Comparison of ENCODE assay signal across 29 cellular contexts in the genomic region with DNA sequence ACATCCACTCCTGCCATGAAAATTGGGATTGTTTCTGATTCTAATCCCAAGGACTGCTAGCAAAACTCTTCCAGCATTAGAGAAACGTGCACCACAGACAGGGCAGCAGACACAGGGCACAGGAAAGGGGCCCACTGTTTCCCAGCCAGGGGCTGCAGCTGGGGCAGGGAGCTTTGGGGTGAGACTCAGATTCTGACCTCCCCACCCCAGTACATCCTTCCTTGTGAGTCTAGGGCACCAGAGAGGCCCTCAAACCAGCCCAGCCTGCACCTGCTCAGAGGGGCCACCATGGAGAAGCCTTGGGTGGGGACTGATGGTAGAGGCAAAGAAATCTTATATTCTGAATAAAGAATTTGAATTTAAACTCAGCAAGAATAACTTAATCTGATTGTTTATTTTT.
"Had no signal": no experiment of that assay in that cellular context is flagged by ENCODE, and none has a peak within 500 bp of the region (broad histone marks: within the 10 kb centered on the region; RNA-seq: fewer than 3 reads in every experiment).

No MANE protein-coding gene starts in this region.

- H3K27me3 ChIP-seq: left lung, pancreas, stomach, testis, thyroid gland, transverse colon, upper lobe of left lung, vagina had no signal

- H3K9me3 ChIP-seq: pancreas, prostate gland, testis, thyroid gland, vagina had no signal

- DNase-seq: immature natural killer cell; kidney; left colon; left lung; lower lobe of right lung; mammary epithelial cell; mesenchymal stem cell; naive B cell; natural killer cell; nephron progenitor cell; pancreas; posterior cingulate gyrus; retina; right cardiac atrium; stimulated activated CD4-positive, alpha-beta T cell treated with anti-CD3 and anti-CD28 coated beads, Interleukin-12 subunit alpha, Interleukin-12 subunit beta, amount 100 ng/mL, for 4 hours; stimulated activated CD4-positive, alpha-beta T cell treated with anti-CD3 and anti-CD28 coated beads, Interleukin-15, amount 100 ng/mL, for 24 hours; stimulated activated CD4-positive, alpha-beta T cell treated with anti-CD3 and anti-CD28 coated beads, Interleukin-2, amount 100 ng/mL, for 24 hours; stimulated activated CD4-positive, alpha-beta T cell treated with anti-CD3 and anti-CD28 coated beads, Interleukin-4, amount 100 ng/mL, for 1 hour; stimulated activated naive B cell treated with anti-CD40 and anti-IgM and Interleukin-4, amounts not matched to agents 10 μg/mL and 1 μg/mL and 100 μg/mL, for 72 hours; stimulated activated naive CD8-positive, alpha-beta T cell treated with anti-CD3 and anti-CD28 coated beads, Interleukin-15, Interleukin-2, amounts not matched to agents 100 U/mL and 50 U/mL, for 24 hours; stomach; testis; thyroid gland; transverse colon; upper lobe of left lung had no signal

- H3K4me3 ChIP-seq: left lung, lower lobe of right lung, pancreas, prostate gland, skin epidermis, stomach, testis, thyroid gland, transverse colon, upper lobe of left lung, vagina had no signal

- ATAC-seq: left colon; left lung; natural killer cell; pancreas; sciatic nerve; stimulated activated naive CD8-positive, alpha-beta T cell treated with anti-CD3 and anti-CD28 coated beads, Interleukin-15, Interleukin-2, amounts not matched to agents 100 U/mL and 50 U/mL, for 24 hours had no signal

- H3K4me1 ChIP-seq: left lung, lower lobe of right lung, pancreas, prostate gland, stomach, testis, thyroid gland, transverse colon, upper lobe of left lung, vagina had no signal

- H3K36me3 ChIP-seq: left lung, lower lobe of right lung, pancreas, prostate gland, stomach, thyroid gland, transverse colon, upper lobe of left lung, vagina had no signal

- H3K27ac ChIP-seq: left lung, lower lobe of right lung, pancreas, prostate gland, skin epidermis, stomach, testis, thyroid gland, transverse colon, upper lobe of left lung, vagina had no signal
